11 cellular contexts compared by ENCODE assay signal in the genomic region with DNA sequence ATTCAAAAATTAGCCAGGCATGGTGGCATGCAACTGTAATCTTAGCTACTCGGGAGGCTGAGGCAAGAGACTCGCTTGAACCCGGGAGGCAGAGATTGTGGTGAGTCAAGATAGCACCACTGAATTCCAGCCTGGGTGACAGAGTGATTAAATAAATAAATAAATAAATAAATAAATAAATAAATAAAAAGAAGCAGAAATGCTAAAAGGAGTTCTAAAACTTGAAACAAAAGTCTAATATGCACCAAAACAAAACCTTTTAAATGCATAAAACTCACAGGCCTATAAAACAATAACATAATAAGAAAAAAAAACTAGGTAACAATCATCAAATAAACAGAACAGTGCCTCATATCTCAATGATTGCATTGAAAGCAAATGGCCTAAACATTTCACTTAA.
"Had no signal": no experiment of that assay in that cellular context is flagged by ENCODE, and none has a peak within 500 bp of the region (broad histone marks: within the 10 kb centered on the region; RNA-seq: fewer than 3 reads in every experiment).

No MANE protein-coding gene starts in this region.

- FAIRE-seq: H1, H54 had no signal

- H3K36me3 ChIP-seq: HAP-1 had no signal

- H3K27ac ChIP-seq: GM23248 had no signal

- H3K4me2 ChIP-seq: GM23338 had no signal

- ATAC-seq: GM23338, HCT116 had no signal

- H3K4me3 ChIP-seq: GM23248, GM23338, HAP-1 had no signal

- DNase-seq: GM23248, GOT3, H7, H9, HCEC 1CT, HFFc6 had no signal

- H3K4me1 ChIP-seq: HAP-1 had no signal

- H3K9me3 ChIP-seq: HAP-1 had no signal
